1 cellular context compared by ENCODE assay signal in the genomic region with DNA sequence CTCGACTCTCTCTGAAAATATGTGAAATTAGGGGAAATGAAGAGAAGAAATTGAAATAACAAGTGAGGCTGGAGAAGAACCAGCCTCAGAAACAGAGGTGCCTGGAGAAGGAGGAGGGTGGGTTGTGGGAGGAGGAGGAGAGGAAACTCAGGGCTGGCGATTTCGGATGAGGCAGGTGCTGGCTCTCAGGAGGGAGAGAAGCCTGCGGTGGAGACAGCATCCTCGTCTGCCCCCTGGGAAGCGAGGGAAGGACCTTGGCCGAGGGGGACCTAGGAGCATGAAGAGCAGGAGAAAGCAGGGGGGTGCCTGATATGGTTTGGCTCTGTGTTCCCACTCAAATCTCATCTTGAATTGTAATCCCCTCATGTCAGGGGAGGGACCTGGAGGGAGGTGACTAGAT.
TF ChIP-seq lines count a peak whose summit lies in the region.

No MANE protein-coding gene starts in this region.

TF ChIP-seq in HepG2, 621 proteins besides CTCF, POLR2A, EP300 and RAD21 (continued from another document):
- TF ChIP-seq TCF7L2 (IDR thresholded peaks at IDR 0.05; ENCODE audit: low read depth, low read length) = no peak
- TF ChIP-seq ZNF256 (CRISPR knock-in tag; conservative IDR thresholded peaks at IDR 0.05) = no peak
- no peak for TF ChIP-seq RARA (CRISPR knock-in tag; IDR thresholded peaks at IDR 0.05)
- TF ChIP-seq KMT2B (CRISPR knock-in tag; IDR thresholded peaks at IDR 0.05) = no peak
- no peak for TF ChIP-seq DMAP1 (CRISPR knock-in tag; IDR thresholded peaks at IDR 0.05)
- TF ChIP-seq GTF3A (CRISPR knock-in tag; conservative IDR thresholded peaks at IDR 0.05) = no peak
- TF ChIP-seq, protein P1, sequence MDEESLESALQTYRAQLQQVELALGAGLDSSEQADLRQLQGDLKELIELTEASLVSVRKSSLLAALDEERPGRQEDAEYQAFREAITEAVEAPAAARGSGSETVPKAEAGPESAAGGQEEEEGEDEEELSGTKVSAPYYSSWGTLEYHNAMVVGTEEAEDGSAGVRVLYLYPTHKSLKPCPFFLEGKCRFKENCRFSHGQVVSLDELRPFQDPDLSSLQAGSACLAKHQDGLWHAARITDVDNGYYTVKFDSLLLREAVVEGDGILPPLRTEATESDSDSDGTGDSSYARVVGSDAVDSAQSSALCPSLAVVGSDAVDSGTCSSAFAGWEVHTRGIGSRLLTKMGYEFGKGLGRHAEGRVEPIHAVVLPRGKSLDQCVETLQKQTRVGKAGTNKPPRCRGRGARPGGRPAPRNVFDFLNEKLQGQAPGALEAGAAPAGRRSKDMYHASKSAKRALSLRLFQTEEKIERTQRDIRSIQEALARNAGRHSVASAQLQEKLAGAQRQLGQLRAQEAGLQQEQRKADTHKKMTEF (CRISPR knock-in tag; IDR thresholded peaks at IDR 0.05) = no peak
- no peak for TF ChIP-seq ZNF674 (CRISPR knock-in tag; IDR thresholded peaks at IDR 0.05; ENCODE audit: low read depth)
- TF ChIP-seq SIX1 (CRISPR knock-in tag; IDR thresholded peaks at IDR 0.05; ENCODE audit: borderline replicate concordance) = no peak
- no peak for TF ChIP-seq ZNF350 (CRISPR knock-in tag; IDR thresholded peaks at IDR 0.05; ENCODE audit: borderline replicate concordance, low read depth)
